Comparison of ENCODE assay signal across 1 cellular context in the genomic region with DNA sequence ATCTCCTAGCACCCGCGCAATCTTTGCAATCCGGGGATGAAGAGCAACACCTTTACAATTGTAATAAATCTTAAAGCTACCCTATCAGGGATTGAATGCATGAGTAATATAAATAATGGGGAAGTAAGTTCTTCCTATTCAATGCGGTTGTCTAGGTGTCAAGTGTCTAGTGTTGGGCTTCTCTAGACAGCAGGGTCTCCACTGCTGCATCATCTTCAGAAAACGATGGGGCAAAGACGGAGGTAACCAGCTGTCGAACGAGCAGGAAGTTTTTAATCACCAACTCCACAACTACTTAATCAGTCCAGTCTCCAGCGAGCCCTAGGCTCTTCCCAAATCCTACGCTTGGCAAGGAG.
TF ChIP-seq lines count a peak whose summit lies in the region.

No MANE protein-coding gene starts in this region.

TF ChIP-seq in WTC11, 78 proteins besides CTCF, POLR2A, EP300 and RAD21 (continued from another document):
- TF ChIP-seq, protein P1, sequence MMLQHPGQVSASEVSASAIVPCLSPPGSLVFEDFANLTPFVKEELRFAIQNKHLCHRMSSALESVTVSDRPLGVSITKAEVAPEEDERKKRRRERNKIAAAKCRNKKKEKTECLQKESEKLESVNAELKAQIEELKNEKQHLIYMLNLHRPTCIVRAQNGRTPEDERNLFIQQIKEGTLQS (CRISPR knock-in tag; conservative IDR thresholded peaks at IDR 0.05) = no peak
- no peak for TF ChIP-seq GABPB1 (CRISPR knock-in tag; IDR thresholded peaks at IDR 0.05)
- no peak for TF ChIP-seq OVOL2 (CRISPR knock-in tag; IDR thresholded peaks at IDR 0.05; ENCODE audit: borderline replicate concordance)
- no peak for TF ChIP-seq PRRX2 (CRISPR knock-in tag; IDR thresholded peaks at IDR 0.05)
- TF ChIP-seq GTF2I (CRISPR knock-in tag; conservative IDR thresholded peaks at IDR 0.05) = no peak
